8 cellular contexts compared by ENCODE assay signal in the genomic region with DNA sequence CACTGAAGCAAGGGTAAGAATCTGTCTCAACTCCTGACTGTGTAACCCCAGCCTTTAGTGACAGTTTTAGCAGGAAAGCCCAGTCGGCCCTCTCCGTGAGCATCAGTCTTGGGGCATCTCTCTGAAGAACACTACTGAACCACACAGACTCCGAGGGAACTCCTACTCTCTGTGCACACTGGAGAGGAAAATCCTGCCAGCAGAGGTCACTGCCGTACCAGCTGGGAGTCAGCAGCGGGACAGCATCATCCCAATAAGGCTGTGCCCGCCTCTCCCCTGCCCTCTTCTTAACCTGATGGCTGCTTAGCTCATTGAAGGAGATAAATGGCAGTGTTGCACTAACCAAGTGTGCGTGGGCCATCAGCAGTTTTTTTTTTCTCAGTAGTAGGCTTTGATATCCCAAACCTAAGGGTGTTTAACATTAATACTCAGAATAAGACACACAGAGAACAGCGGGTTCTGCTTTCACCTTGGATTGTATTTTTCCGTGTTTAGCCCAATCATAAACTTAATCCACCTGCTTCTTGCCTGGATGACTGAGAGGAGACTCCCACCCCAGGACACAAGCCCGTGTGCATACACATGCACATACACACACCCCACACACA. TPM values are rescaled to one million over a fixed set of nuclear protein-coding genes. Genes with fewer than 3 reads are reported as not detected.
DNase-seq lines count a peak whose midpoint lies in the region; ATAC-seq, FAIRE-seq and TF ChIP-seq lines count a peak whose summit lies in the region.

No MANE protein-coding gene starts in this region.

- no peaks in the 10 kb centered on the region for H3K27me3 Mint-ChIP-seq in activated naive CD4-positive, alpha-beta T cell treated with anti-CD3 and anti-CD28 coated beads for 36 hours (ENCODE audit: low read depth)

- TF ChIP-seq CTCF in GM12872 (IDR thresholded peaks at IDR 0.05; ENCODE audit: insufficient read depth, low read depth, low read length) = peak; percentile 90

- DNase-seq in NCI-H1105 treated with DMSO at 0.1 percent for 48 hours (lab: John Stamatoyannopoulos, UW) = peak; percentile 83
- peak; percentile 96 for DNase-seq in activated naive CD4-positive, alpha-beta T cell treated with anti-CD3 and anti-CD28 coated beads for 36 hours
- DNase-seq in head of caudate nucleus = peak; percentile 84 to 97 (median 93)
- peak; percentile 95 for DNase-seq in posterior vena cava (ENCODE audit: low spot score)
- DNase-seq in urothelium cell line (ENCODE audit: low spot score) = peak; percentile 81

- H3K4me1 Mint-ChIP-seq in activated naive CD4-positive, alpha-beta T cell treated with anti-CD3 and anti-CD28 coated beads for 36 hours (ENCODE audit: low read depth) = peaks cover 6% of the 10 kb centered on the region

- CTCF ChIA-PET in activated naive CD4-positive, alpha-beta T cell treated with anti-CD3 and anti-CD28 coated beads for 36 hours (lab: Charles Lee) = interaction anchor here (0.6 to 10.7 kb wide), 31 partner anchors 12 to 433 kb away, joined by 3 to 415 read pairs (median 4); a partner anchor contains a TSS

- no peak overlapping the region for H3K4me3 Mint-ChIP-seq in activated naive CD4-positive, alpha-beta T cell treated with anti-CD3 and anti-CD28 coated beads for 36 hours

- intact Hi-C loops in activated naive CD4-positive, alpha-beta T cell treated with anti-CD3 and anti-CD28 coated beads for 36 hours (cut with micrococcal nuclease) = loop anchor here (1.0 to 2.0 kb wide), 6 partner anchors 15 to 820 kb away; a partner anchor contains a TSS
- intact Hi-C loops in head of caudate nucleus (cut with DNase I) (loop anchor here (2.0 kb wide), 2 partner anchors 27 to 101 kb away; a partner anchor contains a TSS), posterior vena cava (cut with DNase I) (loop anchor here in 1 of 2 donors (5.0 kb wide), 1 partner anchor 102 kb away; no protein-coding TSS in a partner anchor)

- no peak overlapping the region for H3K27ac Mint-ChIP-seq in activated naive CD4-positive, alpha-beta T cell treated with anti-CD3 and anti-CD28 coated beads for 36 hours

- H3K36me3 Mint-ChIP-seq in activated naive CD4-positive, alpha-beta T cell treated with anti-CD3 and anti-CD28 coated beads for 36 hours (ENCODE audit: low read depth) = peaks cover 4% of the 10 kb centered on the region

- ATAC-seq in HG02623 (IDR thresholded peaks at IDR 0.05; ENCODE audit: unreplicated experiment) (peak; percentile 78), SK-N-SH treated with all-trans-retinoic acid at 6 μM for 48 hours (peak; percentile 100)

- peaks cover 14% of the 10 kb centered on the region for H3K9me3 Mint-ChIP-seq in activated naive CD4-positive, alpha-beta T cell treated with anti-CD3 and anti-CD28 coated beads for 36 hours

- no peak for FAIRE-seq in urothelium cell line (lab: Jason Lieb, UNC)

TF ChIP-seq in SK-N-SH treated with all-trans-retinoic acid at 6 μM for 48 hours, 23 proteins besides CTCF, POLR2A, EP300 and RAD21:
- TF ChIP-seq BACH2 (CRISPR knock-in tag; IDR thresholded peaks at IDR 0.05; ENCODE audit: borderline replicate concordance) (no peak), ZFP30 (CRISPR knock-in tag; IDR thresholded peaks at IDR 0.05) (no peak), TOX (CRISPR knock-in tag; IDR thresholded peaks at IDR 0.05; ENCODE audit: borderline replicate concordance) (no peak), ZFP3 (CRISPR knock-in tag; IDR thresholded peaks at IDR 0.05) (no peak), ARNTL (CRISPR knock-in tag; IDR thresholded peaks at IDR 0.05; ENCODE audit: borderline replicate concordance, low read depth) (no peak), CSDC2 (CRISPR knock-in tag; IDR thresholded peaks at IDR 0.05) (no peak), PPARA (CRISPR knock-in tag; IDR thresholded peaks at IDR 0.05; ENCODE audit: borderline replicate concordance) (no peak), RARB (CRISPR knock-in tag; IDR thresholded peaks at IDR 0.05) (no peak), OSR1 (CRISPR knock-in tag; IDR thresholded peaks at IDR 0.05) (no peak), GLIS3 (CRISPR knock-in tag; IDR thresholded peaks at IDR 0.05) (no peak), ZNF70 (CRISPR knock-in tag; IDR thresholded peaks at IDR 0.05) (no peak), TCF4 (CRISPR knock-in tag; IDR thresholded peaks at IDR 0.05; ENCODE audit: borderline replicate concordance) (no peak), ESRRG (CRISPR knock-in tag; IDR thresholded peaks at IDR 0.05) (no peak)
- TF ChIP-seq, protein P1, sequence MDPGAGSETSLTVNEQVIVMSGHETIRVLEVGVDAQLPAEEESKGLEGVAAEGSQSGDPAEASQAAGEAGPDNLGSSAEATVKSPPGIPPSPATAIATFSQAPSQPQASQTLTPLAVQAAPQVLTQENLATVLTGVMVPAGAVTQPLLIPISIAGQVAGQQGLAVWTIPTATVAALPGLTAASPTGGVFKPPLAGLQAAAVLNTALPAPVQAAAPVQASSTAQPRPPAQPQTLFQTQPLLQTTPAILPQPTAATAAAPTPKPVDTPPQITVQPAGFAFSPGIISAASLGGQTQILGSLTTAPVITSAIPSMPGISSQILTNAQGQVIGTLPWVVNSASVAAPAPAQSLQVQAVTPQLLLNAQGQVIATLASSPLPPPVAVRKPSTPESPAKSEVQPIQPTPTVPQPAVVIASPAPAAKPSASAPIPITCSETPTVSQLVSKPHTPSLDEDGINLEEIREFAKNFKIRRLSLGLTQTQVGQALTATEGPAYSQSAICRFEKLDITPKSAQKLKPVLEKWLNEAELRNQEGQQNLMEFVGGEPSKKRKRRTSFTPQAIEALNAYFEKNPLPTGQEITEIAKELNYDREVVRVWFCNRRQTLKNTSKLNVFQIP (CRISPR knock-in tag; IDR thresholded peaks at IDR 0.05; ENCODE audit: borderline replicate concordance, low read depth) = no peak
- TF ChIP-seq, protein P2, sequence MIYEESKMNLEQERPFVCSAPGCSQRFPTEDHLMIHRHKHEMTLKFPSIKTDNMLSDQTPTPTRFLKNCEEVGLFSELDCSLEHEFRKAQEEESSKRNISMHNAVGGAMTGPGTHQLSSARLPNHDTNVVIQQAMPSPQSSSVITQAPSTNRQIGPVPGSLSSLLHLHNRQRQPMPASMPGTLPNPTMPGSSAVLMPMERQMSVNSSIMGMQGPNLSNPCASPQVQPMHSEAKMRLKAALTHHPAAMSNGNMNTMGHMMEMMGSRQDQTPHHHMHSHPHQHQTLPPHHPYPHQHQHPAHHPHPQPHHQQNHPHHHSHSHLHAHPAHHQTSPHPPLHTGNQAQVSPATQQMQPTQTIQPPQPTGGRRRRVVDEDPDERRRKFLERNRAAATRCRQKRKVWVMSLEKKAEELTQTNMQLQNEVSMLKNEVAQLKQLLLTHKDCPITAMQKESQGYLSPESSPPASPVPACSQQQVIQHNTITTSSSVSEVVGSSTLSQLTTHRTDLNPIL (CRISPR knock-in tag; IDR thresholded peaks at IDR 0.05; ENCODE audit: low read depth) = no peak

RNA-seq across cellular contexts. Expression of a gene that starts 26.6 kb away (rescaled TPM):
- 10 to 100 TPM; 24.0 to 27.5 TPM for total RNA-seq in activated naive CD4-positive, alpha-beta T cell treated with anti-CD3 and anti-CD28 coated beads for 36 hours
- 10 to 100 TPM; 17.1 to 21.4 TPM for total RNA-seq in posterior vena cava

Comparison
In these comparisons a context has a peak if more than half of its experiments do, and no peak if none do; other contexts are left out.
1. Peak in every context shown above with its lines: DNase-seq and ATAC-seq.